Comparison of ENCODE assay signal across 1 cellular context in genomic region chr2:173355132-173355865, GRCh38.
TF ChIP-seq lines count a peak whose summit lies in the region.

No MANE protein-coding gene starts in this region.

TF ChIP-seq in HepG2, 621 proteins besides CTCF, POLR2A, EP300 and RAD21 (continued from another document and continues in another):
- TF ChIP-seq ZNF317 (CRISPR knock-in tag; IDR thresholded peaks at IDR 0.05) (peak; percentile 73; the same call in 1 of the 2 replicates), ZNF629 (CRISPR knock-in tag; conservative IDR thresholded peaks at IDR 0.05) (no peak; the same call in 1 of the 2 replicates), ZNF160 (CRISPR knock-in tag; IDR thresholded peaks at IDR 0.05) (no peak), YEATS4 (CRISPR knock-in tag; IDR thresholded peaks at IDR 0.05; ENCODE audit: borderline replicate concordance) (peak; percentile 2; the same call in 1 of the 2 replicates), CREB3 (CRISPR knock-in tag; IDR thresholded peaks at IDR 0.05) (no peak), ERF (CRISPR knock-in tag; IDR thresholded peaks at IDR 0.05) (no peak), AHR (CRISPR knock-in tag; IDR thresholded peaks at IDR 0.05) (no peak), PCBP2 (optimal IDR thresholded peaks at IDR 0.05; ENCODE audit: low read depth, low read length, poor library complexity, severe bottlenecking) (peak; percentile 22), ETV5 (CRISPR knock-in tag; IDR thresholded peaks at IDR 0.05; ENCODE audit: borderline replicate concordance) (peak; percentile 52; the same call in 1 of the 2 replicates), DPF2 (CRISPR knock-in tag; IDR thresholded peaks at IDR 0.05; ENCODE audit: borderline replicate concordance, low read depth) (no peak), TEAD3 (CRISPR knock-in tag; optimal IDR thresholded peaks at IDR 0.05; ENCODE audit: borderline replicate concordance) (peak; percentile 8), ZNF556 (CRISPR knock-in tag; IDR thresholded peaks at IDR 0.05; ENCODE audit: borderline replicate concordance) (no peak), EEA1 (CRISPR knock-in tag; IDR thresholded peaks at IDR 0.05; ENCODE audit: borderline replicate concordance) (no peak), ZNF280B (CRISPR knock-in tag; IDR thresholded peaks at IDR 0.05; ENCODE audit: borderline replicate concordance) (0 out of 2 replicates have a peak, but pooled peaks have one; percentile 72), ZFY (CRISPR knock-in tag; IDR thresholded peaks at IDR 0.05) (peak; percentile 90), NFATC3 (CRISPR knock-in tag; IDR thresholded peaks at IDR 0.05) (0 out of 2 replicates have a peak, but pooled peaks have one; percentile 26), DMAP1 (CRISPR knock-in tag; IDR thresholded peaks at IDR 0.05) (peak; percentile 66; the same call in 1 of the 2 replicates), ZBTB42 (CRISPR knock-in tag; IDR thresholded peaks at IDR 0.05) (no peak), MED8 (CRISPR knock-in tag; IDR thresholded peaks at IDR 0.05; ENCODE audit: insufficient replicate concordance) (peak; percentile 17), ZNF776 (CRISPR knock-in tag; IDR thresholded peaks at IDR 0.05) (peak; percentile 13; the same call in 1 of the 2 replicates), HNRNPLL (IDR thresholded peaks at IDR 0.05; ENCODE audit: low read depth, low read length, poor library complexity, severe bottlenecking) (peak; percentile 93), ZNF574 (CRISPR knock-in tag; IDR thresholded peaks at IDR 0.05) (no peak; the same call in 1 of the 2 replicates), CSRNP1 (CRISPR knock-in tag; IDR thresholded peaks at IDR 0.05) (peak; percentile 68; the same call in 1 of the 2 replicates), MTA3 (CRISPR knock-in tag; IDR thresholded peaks at IDR 0.05) (no peak), ZNF740 (CRISPR knock-in tag; IDR thresholded peaks at IDR 0.05) (no peak; the same call in 1 of the 2 replicates), NFIC (IDR thresholded peaks at IDR 0.05; ENCODE audit: low read length) (no peak), ZBTB8A (CRISPR knock-in tag; IDR thresholded peaks at IDR 0.05; ENCODE audit: borderline replicate concordance, low read depth) (peak; percentile 43; the same call in 1 of the 2 replicates), HDAC1 (CRISPR knock-in tag; IDR thresholded peaks at IDR 0.05) (peak; percentile 50; the same call in 1 of the 2 replicates), PCBP1 (IDR thresholded peaks at IDR 0.05; ENCODE audit: borderline replicate concordance, low read depth, low read length) (peak; percentile 91), ZNF737 (CRISPR knock-in tag; IDR thresholded peaks at IDR 0.05; ENCODE audit: borderline replicate concordance) (0 out of 2 replicates have a peak, but pooled peaks have one; percentile 18), ZNF768 (CRISPR knock-in tag; IDR thresholded peaks at IDR 0.05) (peak; percentile 48; the same call in 1 of the 2 replicates), AGO2 (optimal IDR thresholded peaks at IDR 0.05; ENCODE audit: low read depth, low read length) (peak; percentile 81)
- TF ChIP-seq, protein P1, sequence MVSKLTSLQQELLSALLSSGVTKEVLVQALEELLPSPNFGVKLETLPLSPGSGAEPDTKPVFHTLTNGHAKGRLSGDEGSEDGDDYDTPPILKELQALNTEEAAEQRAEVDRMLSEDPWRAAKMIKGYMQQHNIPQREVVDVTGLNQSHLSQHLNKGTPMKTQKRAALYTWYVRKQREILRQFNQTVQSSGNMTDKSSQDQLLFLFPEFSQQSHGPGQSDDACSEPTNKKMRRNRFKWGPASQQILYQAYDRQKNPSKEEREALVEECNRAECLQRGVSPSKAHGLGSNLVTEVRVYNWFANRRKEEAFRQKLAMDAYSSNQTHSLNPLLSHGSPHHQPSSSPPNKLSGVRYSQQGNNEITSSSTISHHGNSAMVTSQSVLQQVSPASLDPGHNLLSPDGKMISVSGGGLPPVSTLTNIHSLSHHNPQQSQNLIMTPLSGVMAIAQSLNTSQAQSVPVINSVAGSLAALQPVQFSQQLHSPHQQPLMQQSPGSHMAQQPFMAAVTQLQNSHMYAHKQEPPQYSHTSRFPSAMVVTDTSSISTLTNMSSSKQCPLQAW (CRISPR knock-in tag; IDR thresholded peaks at IDR 0.05): no peak
- TF ChIP-seq, protein P2, sequence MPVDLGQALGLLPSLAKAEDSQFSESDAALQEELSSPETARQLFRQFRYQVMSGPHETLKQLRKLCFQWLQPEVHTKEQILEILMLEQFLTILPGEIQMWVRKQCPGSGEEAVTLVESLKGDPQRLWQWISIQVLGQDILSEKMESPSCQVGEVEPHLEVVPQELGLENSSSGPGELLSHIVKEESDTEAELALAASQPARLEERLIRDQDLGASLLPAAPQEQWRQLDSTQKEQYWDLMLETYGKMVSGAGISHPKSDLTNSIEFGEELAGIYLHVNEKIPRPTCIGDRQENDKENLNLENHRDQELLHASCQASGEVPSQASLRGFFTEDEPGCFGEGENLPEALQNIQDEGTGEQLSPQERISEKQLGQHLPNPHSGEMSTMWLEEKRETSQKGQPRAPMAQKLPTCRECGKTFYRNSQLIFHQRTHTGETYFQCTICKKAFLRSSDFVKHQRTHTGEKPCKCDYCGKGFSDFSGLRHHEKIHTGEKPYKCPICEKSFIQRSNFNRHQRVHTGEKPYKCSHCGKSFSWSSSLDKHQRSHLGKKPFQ (CRISPR knock-in tag; IDR thresholded peaks at IDR 0.05; ENCODE audit: insufficient replicate concordance): peak; percentile 9
- TF ChIP-seq, protein P3, sequence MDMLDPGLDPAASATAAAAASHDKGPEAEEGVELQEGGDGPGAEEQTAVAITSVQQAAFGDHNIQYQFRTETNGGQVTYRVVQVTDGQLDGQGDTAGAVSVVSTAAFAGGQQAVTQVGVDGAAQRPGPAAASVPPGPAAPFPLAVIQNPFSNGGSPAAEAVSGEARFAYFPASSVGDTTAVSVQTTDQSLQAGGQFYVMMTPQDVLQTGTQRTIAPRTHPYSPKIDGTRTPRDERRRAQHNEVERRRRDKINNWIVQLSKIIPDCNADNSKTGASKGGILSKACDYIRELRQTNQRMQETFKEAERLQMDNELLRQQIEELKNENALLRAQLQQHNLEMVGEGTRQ (IDR thresholded peaks at IDR 0.05; ENCODE audit: low read depth, low read length): no peak
- TF ChIP-seq, protein P3 (CRISPR knock-in tag; IDR thresholded peaks at IDR 0.05; ENCODE audit: borderline replicate concordance): no peak
- TF ChIP-seq, protein P4, sequence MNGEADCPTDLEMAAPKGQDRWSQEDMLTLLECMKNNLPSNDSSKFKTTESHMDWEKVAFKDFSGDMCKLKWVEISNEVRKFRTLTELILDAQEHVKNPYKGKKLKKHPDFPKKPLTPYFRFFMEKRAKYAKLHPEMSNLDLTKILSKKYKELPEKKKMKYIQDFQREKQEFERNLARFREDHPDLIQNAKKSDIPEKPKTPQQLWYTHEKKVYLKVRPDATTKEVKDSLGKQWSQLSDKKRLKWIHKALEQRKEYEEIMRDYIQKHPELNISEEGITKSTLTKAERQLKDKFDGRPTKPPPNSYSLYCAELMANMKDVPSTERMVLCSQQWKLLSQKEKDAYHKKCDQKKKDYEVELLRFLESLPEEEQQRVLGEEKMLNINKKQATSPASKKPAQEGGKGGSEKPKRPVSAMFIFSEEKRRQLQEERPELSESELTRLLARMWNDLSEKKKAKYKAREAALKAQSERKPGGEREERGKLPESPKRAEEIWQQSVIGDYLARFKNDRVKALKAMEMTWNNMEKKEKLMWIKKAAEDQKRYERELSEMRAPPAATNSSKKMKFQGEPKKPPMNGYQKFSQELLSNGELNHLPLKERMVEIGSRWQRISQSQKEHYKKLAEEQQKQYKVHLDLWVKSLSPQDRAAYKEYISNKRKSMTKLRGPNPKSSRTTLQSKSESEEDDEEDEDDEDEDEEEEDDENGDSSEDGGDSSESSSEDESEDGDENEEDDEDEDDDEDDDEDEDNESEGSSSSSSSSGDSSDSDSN (CRISPR knock-in tag; IDR thresholded peaks at IDR 0.05): peak; percentile 95
- TF ChIP-seq, protein P5, sequence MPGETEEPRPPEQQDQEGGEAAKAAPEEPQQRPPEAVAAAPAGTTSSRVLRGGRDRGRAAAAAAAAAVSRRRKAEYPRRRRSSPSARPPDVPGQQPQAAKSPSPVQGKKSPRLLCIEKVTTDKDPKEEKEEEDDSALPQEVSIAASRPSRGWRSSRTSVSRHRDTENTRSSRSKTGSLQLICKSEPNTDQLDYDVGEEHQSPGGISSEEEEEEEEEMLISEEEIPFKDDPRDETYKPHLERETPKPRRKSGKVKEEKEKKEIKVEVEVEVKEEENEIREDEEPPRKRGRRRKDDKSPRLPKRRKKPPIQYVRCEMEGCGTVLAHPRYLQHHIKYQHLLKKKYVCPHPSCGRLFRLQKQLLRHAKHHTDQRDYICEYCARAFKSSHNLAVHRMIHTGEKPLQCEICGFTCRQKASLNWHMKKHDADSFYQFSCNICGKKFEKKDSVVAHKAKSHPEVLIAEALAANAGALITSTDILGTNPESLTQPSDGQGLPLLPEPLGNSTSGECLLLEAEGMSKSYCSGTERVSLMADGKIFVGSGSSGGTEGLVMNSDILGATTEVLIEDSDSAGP (CRISPR knock-in tag; IDR thresholded peaks at IDR 0.05; ENCODE audit: borderline replicate concordance): peak; percentile 67; the same call in 1 of the 2 replicates
- TF ChIP-seq, protein P6, sequence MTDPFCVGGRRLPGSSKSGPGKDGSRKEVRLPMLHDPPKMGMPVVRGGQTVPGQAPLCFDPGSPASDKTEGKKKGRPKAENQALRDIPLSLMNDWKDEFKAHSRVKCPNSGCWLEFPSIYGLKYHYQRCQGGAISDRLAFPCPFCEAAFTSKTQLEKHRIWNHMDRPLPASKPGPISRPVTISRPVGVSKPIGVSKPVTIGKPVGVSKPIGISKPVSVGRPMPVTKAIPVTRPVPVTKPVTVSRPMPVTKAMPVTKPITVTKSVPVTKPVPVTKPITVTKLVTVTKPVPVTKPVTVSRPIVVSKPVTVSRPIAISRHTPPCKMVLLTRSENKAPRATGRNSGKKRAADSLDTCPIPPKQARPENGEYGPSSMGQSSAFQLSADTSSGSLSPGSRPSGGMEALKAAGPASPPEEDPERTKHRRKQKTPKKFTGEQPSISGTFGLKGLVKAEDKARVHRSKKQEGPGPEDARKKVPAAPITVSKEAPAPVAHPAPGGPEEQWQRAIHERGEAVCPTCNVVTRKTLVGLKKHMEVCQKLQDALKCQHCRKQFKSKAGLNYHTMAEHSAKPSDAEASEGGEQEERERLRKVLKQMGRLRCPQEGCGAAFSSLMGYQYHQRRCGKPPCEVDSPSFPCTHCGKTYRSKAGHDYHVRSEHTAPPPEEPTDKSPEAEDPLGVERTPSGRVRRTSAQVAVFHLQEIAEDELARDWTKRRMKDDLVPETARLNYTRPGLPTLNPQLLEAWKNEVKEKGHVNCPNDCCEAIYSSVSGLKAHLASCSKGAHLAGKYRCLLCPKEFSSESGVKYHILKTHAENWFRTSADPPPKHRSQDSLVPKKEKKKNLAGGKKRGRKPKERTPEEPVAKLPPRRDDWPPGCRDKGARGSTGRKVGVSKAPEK (CRISPR knock-in tag; IDR thresholded peaks at IDR 0.05; ENCODE audit: borderline replicate concordance): peak; percentile 45; the same call in 1 of the 2 replicates
